ENCODE assay signal across 10 cellular contexts in the genomic region with DNA sequence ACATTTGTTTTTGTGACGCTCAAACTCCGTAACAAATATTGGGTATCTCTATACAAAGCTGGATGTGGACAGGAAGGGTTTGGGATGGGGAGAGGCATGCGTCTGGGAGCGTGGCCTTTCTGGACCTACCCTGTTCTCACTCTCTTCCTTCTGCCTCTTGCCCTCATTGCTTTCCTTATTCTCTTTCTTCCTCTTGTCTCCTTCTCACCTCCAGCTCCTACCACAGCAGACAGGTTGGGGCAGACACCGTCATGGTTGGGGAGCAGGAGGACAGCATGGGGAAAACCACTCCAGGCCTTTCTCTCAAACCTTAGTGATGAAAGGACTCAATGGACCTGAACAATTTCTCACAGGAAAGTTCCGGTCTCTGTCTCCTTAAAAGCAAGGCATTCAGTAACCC.
A peak's percentile ranks its signal among the peaks of the same experiment; 100 is the strongest.
DNase-seq lines count a peak whose midpoint lies in the region; ATAC-seq and TF ChIP-seq lines count a peak whose summit lies in the region.
"Had no signal": no experiment of that assay in that cellular context is flagged by ENCODE, and none has a peak within 500 bp of the region (broad histone marks: within the 10 kb centered on the region; RNA-seq: fewer than 3 reads in every experiment).

No MANE protein-coding gene starts in this region.

- H3K36me3 Mint-ChIP-seq in stimulated activated naive CD8-positive, alpha-beta T cell treated with anti-CD3 and anti-CD28 coated beads, Interleukin-15, Interleukin-2, amounts not matched to agents 100 ng/mL and 50 ng/mL, for 24 hours (ENCODE audit: low read depth): no peaks in the 10 kb centered on the region
- no peaks in the 10 kb centered on the region for H3K36me3 Mint-ChIP-seq in nephron (ENCODE audit: low read depth)

- H3K27ac Mint-ChIP-seq in stimulated activated naive CD8-positive, alpha-beta T cell treated with anti-CD3 and anti-CD28 coated beads, Interleukin-15, Interleukin-2, amounts not matched to agents 100 ng/mL and 50 ng/mL, for 24 hours: peak overlapping the region; percentile 95
- peak overlapping the region; percentile 80 to 97 (median 96) for H3K27ac Mint-ChIP-seq in nephron

- no peaks in the 10 kb centered on the region for H3K27me3 Mint-ChIP-seq in stimulated activated naive CD8-positive, alpha-beta T cell treated with anti-CD3 and anti-CD28 coated beads, Interleukin-15, Interleukin-2, amounts not matched to agents 100 ng/mL and 50 ng/mL, for 24 hours
- H3K27me3 Mint-ChIP-seq in nephron (ENCODE audit: low read depth): no peaks in the 10 kb centered on the region

- H3K9me3 Mint-ChIP-seq in stimulated activated naive CD8-positive, alpha-beta T cell treated with anti-CD3 and anti-CD28 coated beads, Interleukin-15, Interleukin-2, amounts not matched to agents 100 ng/mL and 50 ng/mL, for 24 hours: no peaks in the 10 kb centered on the region
- no peaks in the 10 kb centered on the region for H3K9me3 Mint-ChIP-seq in nephron

- DNase-seq in stimulated activated naive CD8-positive, alpha-beta T cell treated with anti-CD3 and anti-CD28 coated beads, Interleukin-15, Interleukin-2, amounts not matched to agents 100 U/mL and 50 U/mL, for 24 hours: no peak
- DNase-seq in epithelial cell of proximal tubule (ENCODE audit: low read depth): peak; percentile 82
- DNase-seq in NCI-H128 (lab: John Stamatoyannopoulos, UW; ENCODE audit: unreplicated experiment): no peak
- no peak for DNase-seq in stimulated activated CD4-positive, alpha-beta T cell treated with anti-CD3 and anti-CD28 coated beads, Interleukin-12 subunit alpha, Interleukin-12 subunit beta, amount 100 ng/mL, for 4 hours
- DNase-seq in globus pallidus (ENCODE audit: low spot score): no peak
- DNase-seq in AML-193 (lab: John Stamatoyannopoulos, UW): no peak
- DNase-seq: H7, NCI-H1694 treated with DMSO at 0.1 percent for 48 hours had no signal

- TF ChIP-seq CTCF in epithelial cell of proximal tubule (conservative IDR thresholded peaks at IDR 0.05; ENCODE audit: low read depth, low read length): no peak
- no peak for TF ChIP-seq CTCF in nephron (IDR thresholded peaks at IDR 0.05; ENCODE audit: unreplicated experiment in 3 of 3)

- H3K4me3 ChIP-seq in epithelial cell of proximal tubule (ENCODE audit: low read depth, low read length): no peak overlapping the region

- peaks cover 91% of the 10 kb centered on the region for H3K4me1 Mint-ChIP-seq in stimulated activated naive CD8-positive, alpha-beta T cell treated with anti-CD3 and anti-CD28 coated beads, Interleukin-15, Interleukin-2, amounts not matched to agents 100 ng/mL and 50 ng/mL, for 24 hours (ENCODE audit: low read depth)
- peaks cover 54% of the 10 kb centered on the region for H3K4me1 Mint-ChIP-seq in nephron

- H3K4me3 Mint-ChIP-seq in stimulated activated naive CD8-positive, alpha-beta T cell treated with anti-CD3 and anti-CD28 coated beads, Interleukin-15, Interleukin-2, amounts not matched to agents 100 ng/mL and 50 ng/mL, for 24 hours: peak overlapping the region; percentile 36
- peak overlapping the region in 1 of 3 experiments; percentile 3 for H3K4me3 Mint-ChIP-seq in nephron

- ATAC-seq in stimulated activated naive CD8-positive, alpha-beta T cell treated with anti-CD3 and anti-CD28 coated beads, Interleukin-15, Interleukin-2, amounts not matched to agents 100 U/mL and 50 U/mL, for 24 hours: no peak
